In genomic region chr7:116230191-116231005, GRCh38 we compare ENCODE assay signal across 8 cellular contexts. TPM values are rescaled to one million over a fixed set of nuclear protein-coding genes. Genes with fewer than 3 reads are reported as not detected.
DNase-seq lines count a peak whose midpoint lies in the region; ATAC-seq, FAIRE-seq and TF ChIP-seq lines count a peak whose summit lies in the region.

No MANE protein-coding gene starts in this region.

- peaks cover 2% of the 10 kb centered on the region for H3K36me3 Mint-ChIP-seq in T-helper 1 cell treated with Interleukin-12 subunit alpha and Interleukin-12 subunit beta and Interleukin-4 antibody, amounts not matched to agents 30 μg/mL and 1 μg/mL, for 36 hours (ENCODE audit: low read depth)
- H3K36me3 Mint-ChIP-seq in activated T-helper 1 cell treated with anti-CD3 and anti-CD28 coated beads, Interleukin-12 subunit alpha, Interleukin-12 subunit beta, Interleukin-2, Interleukin-4 antibody, amounts not matched to agents 30 ng/mL and 10 ng/mL and 1 ng/mL, durations not matched to agents 14 hours and 24 hours and 36 hours (ENCODE audit: low read depth), result peaks cover 7% of the 10 kb centered on the region

- peaks cover 0 to 14% of the 10 kb centered on the region in 2 experiments for H3K36me3 ChIP-seq in keratinocyte (ENCODE audit: control insufficient read depth in 2 of 2, extremely low read depth in 1 of 2, insufficient read depth in 2 of 2, low read length in 2 of 2)
- H3K36me3 ChIP-seq in thymus (ENCODE audit: control insufficient read depth, insufficient read depth), result no peaks in the 10 kb centered on the region

- H3K4me1 Mint-ChIP-seq in T-helper 1 cell treated with Interleukin-12 subunit alpha and Interleukin-12 subunit beta and Interleukin-4 antibody, amounts not matched to agents 30 μg/mL and 1 μg/mL, for 36 hours (ENCODE audit: low read depth), result peaks cover 38% of the 10 kb centered on the region
- peaks cover 52% of the 10 kb centered on the region for H3K4me1 Mint-ChIP-seq in activated T-helper 1 cell treated with anti-CD3 and anti-CD28 coated beads, Interleukin-12 subunit alpha, Interleukin-12 subunit beta, Interleukin-2, Interleukin-4 antibody, amounts not matched to agents 30 ng/mL and 10 ng/mL and 1 ng/mL, durations not matched to agents 14 hours and 24 hours and 36 hours (ENCODE audit: low read depth)

- no peak overlapping the region for H2AFZ ChIP-seq in keratinocyte (ENCODE audit: control insufficient read depth, low read length)

- H3K79me2 ChIP-seq in keratinocyte (ENCODE audit: control insufficient read depth, insufficient read depth, low read length), result peaks cover 96% of the 10 kb centered on the region

- whole genome bisulfite sequencing in thymus, result 92% methylated on average over 4 of the region's 4 CpGs

- no peaks in the 10 kb centered on the region for H3K9me3 ChIP-seq in keratinocyte (ENCODE audit: control insufficient read depth, low read depth, low read length)
- no peaks in the 10 kb centered on the region for H3K9me3 ChIP-seq in thymus (ENCODE audit: control insufficient read depth)

- dilution Hi-C loops in keratinocyte (cut with MboI; ENCODE audit: extremely low pct_ligation_motif_present, low sequenced_read_pairs), result no loop called here

- intact Hi-C loops in activated T-helper 1 cell treated with anti-CD3 and anti-CD28 coated beads, Interleukin-12 subunit alpha, Interleukin-12 subunit beta, Interleukin-2, Interleukin-4 antibody, amounts not matched to agents 30 ng/mL and 10 ng/mL and 1 ng/mL, durations not matched to agents 14 hours and 24 hours and 36 hours (cut with micrococcal nuclease), result no loop called here

- H3K4me1 ChIP-seq in keratinocyte (ENCODE audit: control insufficient read depth, extremely low read depth, insufficient read depth, low read length), result peaks cover 63% of the 10 kb centered on the region
- H3K4me1 ChIP-seq in thymus (ENCODE audit: control insufficient read depth, insufficient read depth, low read length), result peaks cover 5% of the 10 kb centered on the region

- no peak overlapping the region for H3K9ac ChIP-seq in keratinocyte (ENCODE audit: control insufficient read depth, extremely low read depth, insufficient read depth, low read length)

- no peaks in the 10 kb centered on the region for H3K9me3 Mint-ChIP-seq in T-helper 1 cell treated with Interleukin-12 subunit alpha and Interleukin-12 subunit beta and Interleukin-4 antibody, amounts not matched to agents 30 μg/mL and 1 μg/mL, for 36 hours
- H3K9me3 Mint-ChIP-seq in activated T-helper 1 cell treated with anti-CD3 and anti-CD28 coated beads, Interleukin-12 subunit alpha, Interleukin-12 subunit beta, Interleukin-2, Interleukin-4 antibody, amounts not matched to agents 30 ng/mL and 10 ng/mL and 1 ng/mL, durations not matched to agents 14 hours and 24 hours and 36 hours, result no peaks in the 10 kb centered on the region

- H3K27ac ChIP-seq in keratinocyte (ENCODE audit: control insufficient read depth, insufficient read depth, low read length), result peak overlapping the region; percentile 19
- peak overlapping the region; percentile 54 for H3K27ac ChIP-seq in thymus (ENCODE audit: low read depth)

- no peak for FAIRE-seq in keratinocyte (lab: Jason Lieb, UNC)
- no peak for FAIRE-seq in D721Med (lab: Jason Lieb, UNC)

- no peak for DNase-seq in T-helper 1 cell
- no peak for DNase-seq in activated T-helper 1 cell treated with anti-CD3 and anti-CD28 coated beads, Interleukin-12 subunit alpha, Interleukin-12 subunit beta, Interleukin-2, Interleukin-4 antibody, amounts not matched to agents 30 ng/mL and 10 ng/mL and 1 ng/mL, durations not matched to agents 14 hours and 24 hours and 36 hours (ENCODE audit: low spot score)
- no peak for DNase-seq in keratinocyte (ENCODE audit: low read depth, low spot score)
- DNase-seq in NCI-H524 treated with DMSO at 0.1 percent for 48 hours (lab: John Stamatoyannopoulos, UW), result no peak
- no peak for DNase-seq in D721Med (ENCODE audit: insufficient read length, low spot score)

- H3K27me3 Mint-ChIP-seq in T-helper 1 cell treated with Interleukin-12 subunit alpha and Interleukin-12 subunit beta and Interleukin-4 antibody, amounts not matched to agents 30 μg/mL and 1 μg/mL, for 36 hours (ENCODE audit: low read depth), result no peaks in the 10 kb centered on the region
- H3K27me3 Mint-ChIP-seq in activated T-helper 1 cell treated with anti-CD3 and anti-CD28 coated beads, Interleukin-12 subunit alpha, Interleukin-12 subunit beta, Interleukin-2, Interleukin-4 antibody, amounts not matched to agents 30 ng/mL and 10 ng/mL and 1 ng/mL, durations not matched to agents 14 hours and 24 hours and 36 hours (ENCODE audit: insufficient read depth), result no peaks in the 10 kb centered on the region

- no peak for ATAC-seq in HG03045 (IDR thresholded peaks at IDR 0.05; ENCODE audit: unreplicated experiment)

- no peak for TF ChIP-seq CTCF in keratinocyte (optimal IDR thresholded peaks at IDR 0.05 in 1 of 3, IDR thresholded peaks at IDR 0.05 in 1 of 3, conservative IDR thresholded peaks at IDR 0.05 in 1 of 3; ENCODE audit: extremely low read depth in 1 of 3, insufficient read depth in 2 of 3, low read length in 3 of 3)
- TF ChIP-seq CTCF in D721Med (IDR thresholded peaks at IDR 0.05; ENCODE audit: insufficient read depth, missing control alignments), result no peak

- peak overlapping the region; percentile 37 for H3K4me2 ChIP-seq in keratinocyte (ENCODE audit: control insufficient read depth, extremely low read depth, insufficient read depth, low read depth, low read length)

- peaks cover 9% of the 10 kb centered on the region for H4K20me1 ChIP-seq in keratinocyte (ENCODE audit: control insufficient read depth, extremely low read depth, insufficient read depth, low read length)

- H3K27me3 ChIP-seq in keratinocyte (ENCODE audit: control insufficient read depth, extremely low read depth, insufficient read depth, low read length), result no peaks in the 10 kb centered on the region
- no peaks in the 10 kb centered on the region for H3K27me3 ChIP-seq in thymus (ENCODE audit: control insufficient read depth, insufficient read depth)

- no peak overlapping the region for H3K27ac Mint-ChIP-seq in T-helper 1 cell treated with Interleukin-12 subunit alpha and Interleukin-12 subunit beta and Interleukin-4 antibody, amounts not matched to agents 30 μg/mL and 1 μg/mL, for 36 hours
- H3K27ac Mint-ChIP-seq in activated T-helper 1 cell treated with anti-CD3 and anti-CD28 coated beads, Interleukin-12 subunit alpha, Interleukin-12 subunit beta, Interleukin-2, Interleukin-4 antibody, amounts not matched to agents 30 ng/mL and 10 ng/mL and 1 ng/mL, durations not matched to agents 14 hours and 24 hours and 36 hours, result peak overlapping the region; percentile 77

- peak overlapping the region; percentile 9 for H3K4me3 Mint-ChIP-seq in T-helper 1 cell treated with Interleukin-12 subunit alpha and Interleukin-12 subunit beta and Interleukin-4 antibody, amounts not matched to agents 30 μg/mL and 1 μg/mL, for 36 hours
- H3K4me3 Mint-ChIP-seq in activated T-helper 1 cell treated with anti-CD3 and anti-CD28 coated beads, Interleukin-12 subunit alpha, Interleukin-12 subunit beta, Interleukin-2, Interleukin-4 antibody, amounts not matched to agents 30 ng/mL and 10 ng/mL and 1 ng/mL, durations not matched to agents 14 hours and 24 hours and 36 hours, result no peak overlapping the region

- peaks cover 2% of the 10 kb centered on the region for H3K9me1 ChIP-seq in keratinocyte (ENCODE audit: control insufficient read depth, extremely low read depth, insufficient read depth, low read length)

- H3K4me3 ChIP-seq in keratinocyte (ENCODE audit: control insufficient read depth in 2 of 3, extremely low read depth in 1 of 3, insufficient read depth in 2 of 3, low read depth in 1 of 3, low read length in 3 of 3), result no peak overlapping the region
- no peak overlapping the region for H3K4me3 ChIP-seq in thymus (ENCODE audit: low read length)

RNA-seq across cellular contexts. Expression of gene TES, which starts 20.1 kb away (rescaled TPM):
- 36.2 and 38.4 TPM in 2 replicates for total RNA-seq in activated T-helper 1 cell treated with anti-CD3 and anti-CD28 coated beads, Interleukin-12 subunit alpha, Interleukin-12 subunit beta, Interleukin-2, Interleukin-4 antibody, amounts not matched to agents 30 ng/mL and 10 ng/mL and 1 ng/mL, durations not matched to agents 14 hours and 24 hours and 36 hours
- 142 to 187 TPM (median 173 TPM) in 3 replicates for polyA plus RNA-seq in keratinocyte
- 123 TPM for polyA plus RNA-seq in keratinocyte (2011; ENCODE audit: low read depth)
- polyA plus RNA-seq in keratinocyte (2011; cell fraction: cytosol; rRNA removed), result 103 and 173 TPM in 2 replicates
- 185 and 224 TPM in 2 replicates for polyA plus RNA-seq in keratinocyte (2011; cell fraction: nucleus; rRNA removed)
- 78.6 and 92.7 TPM in 2 replicates for polyA plus RNA-seq in keratinocyte (2012; ENCODE audit: low replicate concordance)
- polyA minus RNA-seq in keratinocyte, result 78.7 to 141 TPM (median 137 TPM) in 3 replicates
- 104 TPM for polyA minus RNA-seq in keratinocyte (2011; cell fraction: cytosol; rRNA and poly(A)+ RNA removed)
- polyA minus RNA-seq in keratinocyte (2011; cell fraction: nucleus; rRNA and poly(A)+ RNA removed), result 112 and 181 TPM in 2 replicates
- polyA plus RNA-seq in thymus, result 41.3 TPM
